In the genomic region with DNA sequence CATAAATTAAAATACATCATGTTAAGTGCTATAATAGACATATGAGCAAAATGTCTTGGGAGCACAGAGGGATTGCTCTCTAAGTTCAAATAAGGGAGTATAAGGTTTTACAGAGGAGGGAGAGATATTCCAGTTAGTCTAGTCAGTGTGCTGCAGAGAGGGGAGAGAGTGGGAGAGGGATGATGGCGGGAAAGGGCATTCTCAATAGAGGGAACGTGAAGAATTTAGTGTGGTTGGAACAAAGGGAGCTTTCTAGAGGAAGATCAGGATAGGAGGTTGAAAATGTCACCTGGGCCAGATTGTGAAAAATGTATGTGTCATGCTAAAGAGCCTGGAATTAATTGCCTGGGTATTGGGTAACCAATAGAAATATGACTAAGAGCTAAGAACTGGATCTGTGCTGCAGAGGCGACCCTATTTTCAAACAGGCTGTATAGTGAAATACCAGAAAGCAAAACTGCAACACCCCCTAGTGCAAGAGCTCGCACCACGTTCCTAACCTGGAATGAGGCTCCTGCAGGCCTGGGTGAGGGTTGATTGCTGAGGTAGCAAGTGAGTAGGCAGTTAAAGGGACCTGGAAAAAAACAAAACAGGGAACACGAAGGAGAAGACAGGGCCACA, we compare ENCODE assay signal across 17 cellular contexts.
DNase-seq lines count a peak whose midpoint lies in the region; ATAC-seq, FAIRE-seq and TF ChIP-seq lines count a peak whose summit lies in the region.
"Had no signal": no experiment of that assay in that cellular context is flagged by ENCODE, and none has a peak within 500 bp of the region (broad histone marks: within the 10 kb centered on the region; RNA-seq: fewer than 3 reads in every experiment).

No MANE protein-coding gene starts in this region.

- H3K27me3 ChIP-seq in GM23248 (replicated peaks; ENCODE audit: insufficient read depth) (no peaks in the 10 kb centered on the region), stomach (no peaks in the 10 kb centered on the region)
- H3K27me3 ChIP-seq: suprapubic skin had no signal

- in situ Hi-C loops in GM23248 (cut with MboI) = no loop called here

- no peak overlapping the region for H3K27ac ChIP-seq in GM23248
- H3K27ac ChIP-seq in stomach = no peak overlapping the region
- H3K27ac ChIP-seq: suprapubic skin had no signal

- no peaks in the 10 kb centered on the region for H4K20me1 ChIP-seq in GM23248 (ENCODE audit: insufficient read depth)

- H3K9me3 ChIP-seq in GM23248 (ENCODE audit: low read depth) = no peaks in the 10 kb centered on the region
- no peaks in the 10 kb centered on the region for H3K9me3 ChIP-seq in stomach
- H3K9me3 ChIP-seq: suprapubic skin had no signal

- no peak for ATAC-seq in GM21786 (IDR thresholded peaks at IDR 0.05; ENCODE audit: unreplicated experiment)
- ATAC-seq: activated T-cell treated with anti-CD3 and anti-CD28 coated beads, Interleukin-2, amount 50 U/mL, for 72 hours had no signal

- H3K4me1 ChIP-seq in GM23248 (ENCODE audit: insufficient read depth) (no peaks in the 10 kb centered on the region), stomach (no peaks in the 10 kb centered on the region)
- H3K4me1 ChIP-seq: suprapubic skin had no signal

- DNase-seq in GM23248 (peak; percentile 4), OCI-M1 (lab: John Stamatoyannopoulos, UW) (peak; percentile 3), epithelial cell of proximal tubule (ENCODE audit: low read depth) (no peak), medulla oblongata (ENCODE audit: extremely low spot score) (peak; percentile 9), GM19239 (ENCODE audit: insufficient read length, low spot score) (no peak), SKM-1 (lab: John Stamatoyannopoulos, UW; ENCODE audit: unreplicated experiment) (no peak), stomach (no peak)
- DNase-seq: activated CD4-positive, alpha-beta T cell treated with anti-CD3 and anti-CD28 coated beads, Interleukin-2, amount 10 ng/mL, durations not matched to agents 7 days and 5 days; activated T-cell treated with anti-CD3 and anti-CD28 coated beads, Interleukin-2, amount 50 U/mL, for 72 hours; Calu3; KG1; kidney glomerular epithelial cell; NCI-H1436 treated with DMSO at 0.1 percent for 48 hours; NCI-H748 treated with DMSO at 0.1 percent for 48 hours; RPMI8226 had no signal

- no peaks in the 10 kb centered on the region for H3K36me3 ChIP-seq in GM23248 (ENCODE audit: low read depth)
- H3K36me3 ChIP-seq in stomach = no peaks in the 10 kb centered on the region
- H3K36me3 ChIP-seq: suprapubic skin had no signal

- FAIRE-seq in GM19239 (lab: Jason Lieb, UNC) = no peak

- TF ChIP-seq EP300 in stomach (IDR thresholded peaks at IDR 0.05) = no peak

- H3F3A ChIP-seq in GM23248 (ENCODE audit: insufficient read depth) = no peaks in the 10 kb centered on the region

- H3K4me3 ChIP-seq in GM23248 (no peak overlapping the region), epithelial cell of proximal tubule (ENCODE audit: low read depth, low read length) (no peak overlapping the region), stomach (no peak overlapping the region)
- H3K4me3 ChIP-seq: suprapubic skin had no signal

- WGBS in GM23248 (ENCODE audit: low coverage in 1 of 2, low lambda C conversion rate in 2 of 2, missing lambda C conversion rate in 2 of 2), 2 experiments = 26 to 39% methylated on average over 6 of the region's 6 CpGs
- WGBS in stomach, 5 donors = 62 to 77% (median 76%) methylated on average over 6 of the region's 6 CpGs

- TF ChIP-seq CTCF in epithelial cell of proximal tubule (conservative IDR thresholded peaks at IDR 0.05; ENCODE audit: low read depth, low read length) (peak; percentile 26), stomach (IDR thresholded peaks at IDR 0.05) (no peak)

- TF ChIP-seq POLR2A in stomach (IDR thresholded peaks at IDR 0.05) = no peak

- H2AFZ ChIP-seq in GM23248 = no peak overlapping the region

- H3K9me2 ChIP-seq in GM23248 (ENCODE audit: insufficient read depth) = no peaks in the 10 kb centered on the region

- no peaks in the 10 kb centered on the region for H3K79me2 ChIP-seq in GM23248 (ENCODE audit: insufficient read depth)

- intact Hi-C loops in stomach (cut with DNase I; ENCODE audit: low total_unique reads) = no loop called here

- no peak overlapping the region for H3K9ac ChIP-seq in GM23248

- H3K4me2 ChIP-seq in GM23248 (ENCODE audit: unreplicated experiment) = no peak overlapping the region

Comparison
In these comparisons a context has a peak if more than half of its experiments do, and no peak if none do; other contexts are left out.
1. DNase-seq: peak in GM23248 (single experiment), OCI-M1 (single experiment) and medulla oblongata (single experiment); none in epithelial cell of proximal tubule (single experiment), GM19239 (single experiment), SKM-1 (single experiment) and stomach (single experiment).